Comparison of ENCODE assay signal across 23 cellular contexts in the genomic region with DNA sequence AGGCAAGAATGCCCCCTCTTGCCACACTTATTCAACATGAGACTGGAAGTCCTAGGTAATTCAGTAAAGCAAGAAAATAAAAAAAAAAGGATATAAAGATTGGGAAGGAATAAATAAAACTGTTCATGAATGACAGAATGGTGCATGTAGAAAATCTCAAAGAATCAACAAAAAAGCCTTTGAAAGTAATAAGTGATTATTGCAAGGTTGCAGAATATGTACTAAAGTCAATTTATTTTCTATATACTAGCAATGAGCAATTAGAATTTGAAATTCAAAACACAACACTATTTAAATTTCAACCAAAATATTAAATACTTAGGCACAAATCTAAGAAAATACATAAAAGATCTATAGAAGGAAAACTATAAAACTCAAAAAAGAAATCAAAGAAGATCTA. TPM values are rescaled to one million over a fixed set of nuclear protein-coding genes. Genes with fewer than 3 reads are reported as not detected.
"Had no signal": no experiment of that assay in that cellular context is flagged by ENCODE, and none has a peak within 500 bp of the region (broad histone marks: within the 10 kb centered on the region; RNA-seq: fewer than 3 reads in every experiment).

No MANE protein-coding gene starts in this region.

- H3K4me3 ChIP-seq: SJSA1, SK-N-MC had no signal

- H3K4me2 ChIP-seq: KMS-11 had no signal

- H3K27me3 ChIP-seq: SJSA1 had no signal

- H3K9ac ChIP-seq: KMS-11 had no signal

- H3K36me3 ChIP-seq: SJSA1 had no signal

- FAIRE-seq: HTR-8/SVneo, RCC 7860 had no signal

- DNase-seq: Kasumi-1, MM.1S, NCI-H1092 treated with DMSO at 0.1 percent for 48 hours, NCI-H1436, NCI-H187, NCI-H2029, NCI-H2081 treated with DMSO at 0.1 percent for 48 hours, NCI-H2171, NCI-H226, NCI-H446, NCI-H510A, NCI-H524 treated with DMSO at 0.1 percent for 48 hours, NCI-H69, NCI-H774, Right ventricle myocardium superior, RPMI8226, SIG-M5 had no signal

- H3K27ac ChIP-seq: HL-60, KMS-11, SJSA1, SK-N-MC had no signal

- H3K9me3 ChIP-seq: SJSA1 had no signal

RNA-seq across cellular contexts. Expression of a gene that starts 58.6 kb away (rescaled TPM):
- total RNA-seq: Right ventricle myocardium superior, SJSA1 had no signal
